ENCODE assay signal across 8 cellular contexts in genomic region chr10:14478639-14479038, GRCh38.
DNase-seq lines count a peak whose midpoint lies in the region; ATAC-seq and TF ChIP-seq lines count a peak whose summit lies in the region.

No MANE protein-coding gene starts in this region.

- peaks cover 0 to 4% (median 0%) of the 10 kb centered on the region in 9 donors for H3K27me3 ChIP-seq in heart left ventricle

- no peak for TF ChIP-seq POLR2A in heart left ventricle (IDR thresholded peaks at IDR 0.05)

- no peak overlapping the region for H3K27ac ChIP-seq in heart left ventricle

- no peaks in the 10 kb centered on the region for H3K9me3 ChIP-seq in heart left ventricle

- H3K4me3 ChIP-seq in WI38 (ENCODE audit: low read depth, low read length) (no peak overlapping the region), heart left ventricle (no peak overlapping the region)

- ATAC-seq in heart left ventricle: peak in 3 of 4 donors; percentile 72 to 82 (median 81)
- no peak for ATAC-seq in HG03159 (IDR thresholded peaks at IDR 0.05; ENCODE audit: unreplicated experiment)

- 9 to 24% (median 13%) methylated on average over 2 of the region's 2 CpGs for WGBS in heart left ventricle, 4 donors

- TF ChIP-seq CTCF in WI38 (IDR thresholded peaks at IDR 0.05; ENCODE audit: low read depth, low read length): peak; percentile 47
- TF ChIP-seq CTCF in heart left ventricle (IDR thresholded peaks at IDR 0.05): peak; percentile 39 to 79 (median 65)

- DNase-seq in activated CD4-positive, alpha-beta T cell treated with anti-CD3 and anti-CD28 coated beads, Interleukin-2, amount 50 U/mL, for 48 hours: peak; percentile 24 to 27
- DNase-seq in activated CD4-positive, alpha-beta T cell treated with anti-CD3 and anti-CD28 coated beads for 1 hour: no peak
- DNase-seq in NCI-H1092 (lab: John Stamatoyannopoulos, UW): peak; percentile 49
- peak; percentile 60 to 76 (median 73) for DNase-seq in heart left ventricle
- peak; percentile 87 for DNase-seq in putamen (ENCODE audit: low spot score)
- DNase-seq in cortex of kidney (lab: John Stamatoyannopoulos, UW): no peak

- H3K4me1 ChIP-seq in heart left ventricle: peaks cover 0 to 14% (median 0%) of the 10 kb centered on the region in 12 donors

- intact Hi-C loops in heart left ventricle (cut with DNase I): loop anchor here (1.0 to 10.0 kb wide), 11 partner anchors 94 to 694 kb away; no protein-coding TSS in a partner anchor

- H3K36me3 ChIP-seq in heart left ventricle: no peaks in the 10 kb centered on the region

Comparison
In these comparisons a context has a peak if more than half of its experiments do, and no peak if none do; other contexts are left out.
1. DNase-seq: peak in activated CD4-positive, alpha-beta T cell treated with anti-CD3 and anti-CD28 coated beads, Interleukin-2, amount 50 U/mL, for 48 hours (2 of 2), NCI-H1092 (single experiment), heart left ventricle (5 of 5) and putamen (single experiment); none in activated CD4-positive, alpha-beta T cell treated with anti-CD3 and anti-CD28 coated beads for 1 hour (single experiment) and cortex of kidney (single experiment).